ENCODE assay signal across 11 cellular contexts in the genomic region with DNA sequence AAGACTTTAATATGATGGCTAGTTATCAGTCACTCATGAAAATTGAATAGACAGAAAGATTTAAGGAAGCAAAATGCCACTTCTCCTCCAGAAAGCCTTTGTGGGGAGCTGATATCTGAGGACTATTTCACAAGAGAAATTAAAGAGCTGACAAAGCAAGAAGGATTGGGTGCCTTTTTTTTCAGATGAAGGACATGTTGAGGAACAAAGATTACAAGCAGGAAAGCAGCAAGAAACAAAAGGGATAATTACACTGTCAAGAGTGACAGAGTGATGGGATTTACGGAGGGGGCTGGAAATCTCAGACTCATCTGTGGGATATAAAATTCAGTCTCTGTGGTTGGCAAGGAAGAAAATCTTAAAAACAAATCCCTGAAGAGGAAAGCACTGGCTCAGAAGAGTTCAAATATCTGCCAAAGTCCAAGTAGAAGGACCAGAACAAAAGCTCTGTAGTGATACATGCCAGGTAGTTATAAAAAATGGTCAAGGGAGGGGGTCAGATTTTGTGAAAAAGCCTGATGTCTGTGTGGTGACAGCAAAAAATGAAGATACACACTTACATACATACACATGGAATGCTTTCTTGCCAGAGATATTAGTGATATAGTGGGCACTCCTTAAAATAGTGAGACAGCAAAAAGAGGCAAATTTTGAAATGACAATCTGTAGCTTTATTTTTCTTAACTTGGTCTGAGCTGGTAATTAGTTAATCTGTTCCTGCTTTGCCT.
A peak's percentile ranks its signal among the peaks of the same experiment; 100 is the strongest.
DNase-seq lines count a peak whose midpoint lies in the region; ATAC-seq and TF ChIP-seq lines count a peak whose summit lies in the region.
"Had no signal": no experiment of that assay in that cellular context is flagged by ENCODE, and none has a peak within 500 bp of the region (broad histone marks: within the 10 kb centered on the region; RNA-seq: fewer than 3 reads in every experiment).

No MANE protein-coding gene starts in this region.

- peaks cover 33% of the 10 kb centered on the region for H3K4me1 Mint-ChIP-seq in mesothelial cell of epicardium
- H3K4me1 Mint-ChIP-seq: activated naive CD4-positive, alpha-beta T cell treated with anti-CD3 and anti-CD28 coated beads, Interleukin-2, amount 50 U/mL, for 24 hours had no signal

- intact Hi-C loops in Right ventricle myocardium inferior (cut with DNase I) = no loop called here
- intact Hi-C loops in cardiac septum (cut with DNase I) = no loop called here

- peak; percentile 37 for ATAC-seq in Right ventricle myocardium inferior
- ATAC-seq in HG03097 (IDR thresholded peaks at IDR 0.05; ENCODE audit: low FRiP score, unreplicated experiment) = no peak
- ATAC-seq in HG03025 (IDR thresholded peaks at IDR 0.05; ENCODE audit: low FRiP score, unreplicated experiment) = no peak

- H3K27me3 Mint-ChIP-seq in mesothelial cell of epicardium (ENCODE audit: low read depth) = no peaks in the 10 kb centered on the region

- no peak for TF ChIP-seq CTCF in choroid plexus epithelial cell (conservative IDR thresholded peaks at IDR 0.05; ENCODE audit: low read depth, low read length)
- TF ChIP-seq CTCF in mesothelial cell of epicardium (IDR thresholded peaks at IDR 0.05; ENCODE audit: unreplicated experiment) = no peak

- peak overlapping the region; percentile 81 for H3K27ac Mint-ChIP-seq in mesothelial cell of epicardium
- H3K27ac Mint-ChIP-seq: activated naive CD4-positive, alpha-beta T cell treated with anti-CD3 and anti-CD28 coated beads, Interleukin-2, amount 50 U/mL, for 24 hours had no signal

- DNase-seq in Right ventricle myocardium inferior (ENCODE audit: missing footprints) (no peak), cardiac septum (ENCODE audit: low spot score) (no peak), choroid plexus epithelial cell (ENCODE audit: low read depth) (peak; percentile 51), mesothelial cell of epicardium (ENCODE audit: low spot score in 2 of 2, unreplicated experiment in 2 of 2) (no peak), AG08396 (ENCODE audit: low spot score) (no peak), DMS53 (lab: John Stamatoyannopoulos, UW) (no peak)
- DNase-seq: activated CD4-positive, alpha-beta T cell treated with anti-CD3 and anti-CD28 coated beads for 1 hour; NCI-H1417 treated with DMSO at 0.1 percent for 48 hours had no signal

- peaks cover 10% of the 10 kb centered on the region for H3K36me3 Mint-ChIP-seq in mesothelial cell of epicardium
- H3K36me3 Mint-ChIP-seq: activated naive CD4-positive, alpha-beta T cell treated with anti-CD3 and anti-CD28 coated beads, Interleukin-2, amount 50 U/mL, for 24 hours had no signal

- H3K4me3 ChIP-seq in choroid plexus epithelial cell (ENCODE audit: low read depth, low read length) = no peak overlapping the region

- H3K9me3 Mint-ChIP-seq in mesothelial cell of epicardium = peaks cover 17% of the 10 kb centered on the region
- H3K9me3 Mint-ChIP-seq: activated naive CD4-positive, alpha-beta T cell treated with anti-CD3 and anti-CD28 coated beads, Interleukin-2, amount 50 U/mL, for 24 hours had no signal

- H3K4me3 Mint-ChIP-seq in mesothelial cell of epicardium = no peak overlapping the region
- H3K4me3 Mint-ChIP-seq: activated naive CD4-positive, alpha-beta T cell treated with anti-CD3 and anti-CD28 coated beads, Interleukin-2, amount 50 U/mL, for 24 hours had no signal
